18 cellular contexts compared by ENCODE assay signal in the genomic region with DNA sequence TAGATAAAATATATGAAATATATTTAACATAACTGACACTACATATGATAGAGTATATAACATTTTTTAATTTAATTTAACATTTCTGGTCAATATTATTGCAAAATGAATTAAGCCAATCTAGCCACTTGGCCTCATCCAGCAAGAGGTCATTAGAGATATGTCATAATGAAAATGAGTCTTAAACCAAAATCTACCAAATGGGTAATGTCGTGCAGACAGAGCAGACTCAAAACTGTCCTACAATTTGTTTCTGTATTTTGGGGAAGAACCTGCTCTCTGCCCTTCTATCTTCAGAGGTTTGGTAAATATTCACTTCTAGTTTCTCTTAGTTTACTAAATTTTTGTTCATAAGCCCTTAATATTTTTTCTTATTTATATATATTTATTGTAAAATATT.
DNase-seq lines count a peak whose midpoint lies in the region; ATAC-seq lines count a peak whose summit lies in the region.
"Had no signal": no experiment of that assay in that cellular context is flagged by ENCODE, and none has a peak within 500 bp of the region (broad histone marks: within the 10 kb centered on the region; RNA-seq: fewer than 3 reads in every experiment).

No MANE protein-coding gene starts in this region.

- H3K27me3 Mint-ChIP-seq in activated T-helper 1 cell treated with anti-CD3 and anti-CD28 coated beads, Interleukin-12 subunit alpha, Interleukin-12 subunit beta, Interleukin-2, Interleukin-4 antibody, amounts not matched to agents 30 ng/mL and 10 ng/mL and 1 ng/mL, durations not matched to agents 14 hours and 24 hours and 36 hours (ENCODE audit: insufficient read depth), result peaks cover 5% of the 10 kb centered on the region

- DNase-seq in UCSD-AML1 (lab: John Stamatoyannopoulos, UW; ENCODE audit: unreplicated experiment) (no peak), NCI-H1417 treated with DMSO at 0.1 percent for 48 hours (lab: John Stamatoyannopoulos, UW) (no peak)
- DNase-seq in activated T-helper 1 cell treated with anti-CD3 and anti-CD28 coated beads, Interleukin-12 subunit alpha, Interleukin-12 subunit beta, Interleukin-2, Interleukin-4 antibody, amounts not matched to agents 30 ng/mL and 10 ng/mL and 1 ng/mL, durations not matched to agents 14 hours and 24 hours and 36 hours (ENCODE audit: low spot score), result no peak
- DNase-seq: activated CD4-positive, CD25-positive, alpha-beta regulatory T cell treated with anti-CD3 and anti-CD28 coated beads, Interleukin-2, amount 50 U/mL, for 72 hours; COR-L47; dorsolateral prefrontal cortex; gastrocnemius medialis; mucosa of descending colon; NCI-H526 treated with DMSO at 0.1 percent for 48 hours; stimulated activated CD4-positive, alpha-beta T cell treated with anti-CD3 and anti-CD28 coated beads, Interleukin-15, amount 100 ng/mL, for 24 hours; stimulated activated naive B cell treated with anti-CD40 and anti-IgM and Interleukin-4, amounts not matched to agents 10 μg/mL and 1 μg/mL and 100 μg/mL, for 72 hours; tibial artery had no signal

- no peaks in the 10 kb centered on the region for H3K4me1 Mint-ChIP-seq in activated T-helper 1 cell treated with anti-CD3 and anti-CD28 coated beads, Interleukin-12 subunit alpha, Interleukin-12 subunit beta, Interleukin-2, Interleukin-4 antibody, amounts not matched to agents 30 ng/mL and 10 ng/mL and 1 ng/mL, durations not matched to agents 14 hours and 24 hours and 36 hours (ENCODE audit: low read depth)
- H3K4me1 Mint-ChIP-seq: stimulated activated naive B cell treated with anti-CD40 and anti-IgM and Interleukin-4, amounts not matched to agents 10 μg/mL and 1 μg/mL and 100 μg/mL, for 72 hours had no signal

- no peaks in the 10 kb centered on the region for H3K9me3 Mint-ChIP-seq in activated T-helper 1 cell treated with anti-CD3 and anti-CD28 coated beads, Interleukin-12 subunit alpha, Interleukin-12 subunit beta, Interleukin-2, Interleukin-4 antibody, amounts not matched to agents 30 ng/mL and 10 ng/mL and 1 ng/mL, durations not matched to agents 14 hours and 24 hours and 36 hours
- H3K9me3 Mint-ChIP-seq: stimulated activated naive B cell treated with anti-CD40 and anti-IgM and Interleukin-4, amounts not matched to agents 10 μg/mL and 1 μg/mL and 100 μg/mL, for 72 hours had no signal

- H3K4me3 Mint-ChIP-seq in activated T-helper 1 cell treated with anti-CD3 and anti-CD28 coated beads, Interleukin-12 subunit alpha, Interleukin-12 subunit beta, Interleukin-2, Interleukin-4 antibody, amounts not matched to agents 30 ng/mL and 10 ng/mL and 1 ng/mL, durations not matched to agents 14 hours and 24 hours and 36 hours, result no peak overlapping the region
- H3K4me3 Mint-ChIP-seq: stimulated activated naive B cell treated with anti-CD40 and anti-IgM and Interleukin-4, amounts not matched to agents 10 μg/mL and 1 μg/mL and 100 μg/mL, for 72 hours had no signal

- H3K27ac Mint-ChIP-seq in activated T-helper 1 cell treated with anti-CD3 and anti-CD28 coated beads, Interleukin-12 subunit alpha, Interleukin-12 subunit beta, Interleukin-2, Interleukin-4 antibody, amounts not matched to agents 30 ng/mL and 10 ng/mL and 1 ng/mL, durations not matched to agents 14 hours and 24 hours and 36 hours, result no peak overlapping the region
- H3K27ac Mint-ChIP-seq: stimulated activated naive B cell treated with anti-CD40 and anti-IgM and Interleukin-4, amounts not matched to agents 10 μg/mL and 1 μg/mL and 100 μg/mL, for 72 hours had no signal

- no peaks in the 10 kb centered on the region for H3K36me3 Mint-ChIP-seq in activated T-helper 1 cell treated with anti-CD3 and anti-CD28 coated beads, Interleukin-12 subunit alpha, Interleukin-12 subunit beta, Interleukin-2, Interleukin-4 antibody, amounts not matched to agents 30 ng/mL and 10 ng/mL and 1 ng/mL, durations not matched to agents 14 hours and 24 hours and 36 hours (ENCODE audit: low read depth)
- H3K36me3 Mint-ChIP-seq: stimulated activated naive B cell treated with anti-CD40 and anti-IgM and Interleukin-4, amounts not matched to agents 10 μg/mL and 1 μg/mL and 100 μg/mL, for 72 hours had no signal

- intact Hi-C loops in activated T-helper 1 cell treated with anti-CD3 and anti-CD28 coated beads, Interleukin-12 subunit alpha, Interleukin-12 subunit beta, Interleukin-2, Interleukin-4 antibody, amounts not matched to agents 30 ng/mL and 10 ng/mL and 1 ng/mL, durations not matched to agents 14 hours and 24 hours and 36 hours (cut with micrococcal nuclease), result no loop called here

- peak; percentile 65 for ATAC-seq in GM18867 (IDR thresholded peaks at IDR 0.05; ENCODE audit: unreplicated experiment)
- peak; percentile 60 for ATAC-seq in GM21576 (IDR thresholded peaks at IDR 0.05; ENCODE audit: unreplicated experiment)
- peak; percentile 81 for ATAC-seq in HG02981 (IDR thresholded peaks at IDR 0.05; ENCODE audit: unreplicated experiment)
- ATAC-seq in HG03558 (IDR thresholded peaks at IDR 0.05; ENCODE audit: extremely low read depth, unreplicated experiment), result peak; percentile 56
- no peak for ATAC-seq in HG03469 (IDR thresholded peaks at IDR 0.05; ENCODE audit: unreplicated experiment)
- ATAC-seq: gastrocnemius medialis; left lobe of liver; mucosa of descending colon; stimulated activated naive B cell treated with anti-CD40 and anti-IgM and Interleukin-4, amounts not matched to agents 10 μg/mL and 1 μg/mL and 100 μg/mL, for 72 hours had no signal
